In genomic region chr12:123971449-123971769, GRCh38 we compare ENCODE assay signal across 8 cellular contexts. TPM values are rescaled to one million over a fixed set of nuclear protein-coding genes. Genes with fewer than 3 reads are reported as not detected.
DNase-seq lines count a peak whose midpoint lies in the region; ATAC-seq and TF ChIP-seq lines count a peak whose summit lies in the region.

No MANE protein-coding gene starts in this region.

- no peaks in the 10 kb centered on the region for H3K9me3 Mint-ChIP-seq in T-helper 2 cell treated with Interferon-gamma antibody and Interleukin-4, amounts not matched to agents 5 μg/mL and 100 μg/mL, for 36 hours

- DNase-seq in T-helper 2 cell treated with Interferon-gamma antibody and Interleukin-4, amounts not matched to agents 5 μg/mL and 100 μg/mL, for 36 hours (ENCODE audit: low spot score): no peak
- no peak for DNase-seq in T-helper 2 cell
- DNase-seq in left lung: no peak
- DNase-seq in epidermal melanocyte (ENCODE audit: insufficient read length, low spot score): no peak
- DNase-seq in AG20443 (ENCODE audit: low spot score): no peak

- H3K9me3 ChIP-seq in left lung: no peaks in the 10 kb centered on the region

- H3K27ac ChIP-seq in adipose tissue (ENCODE audit: low read depth, low read length): peak overlapping the region; percentile 4
- peak overlapping the region; percentile 87 to 95 for H3K27ac ChIP-seq in left lung
- peak overlapping the region; percentile 81 for H3K27ac ChIP-seq in temporal lobe (ENCODE audit: low read depth, low read length)

- H3K27me3 Mint-ChIP-seq in T-helper 2 cell treated with Interferon-gamma antibody and Interleukin-4, amounts not matched to agents 5 μg/mL and 100 μg/mL, for 36 hours (ENCODE audit: low read depth): peaks cover 12% of the 10 kb centered on the region

- H3K4me3 ChIP-seq in left lung: peak overlapping the region; percentile 85 to 86

- H3K4me1 ChIP-seq in left lung: peaks cover 12 to 30% of the 10 kb centered on the region in 2 donors

- peak overlapping the region; percentile 84 for H3K27ac Mint-ChIP-seq in T-helper 2 cell treated with Interferon-gamma antibody and Interleukin-4, amounts not matched to agents 5 μg/mL and 100 μg/mL, for 36 hours

- H3K4me3 Mint-ChIP-seq in T-helper 2 cell treated with Interferon-gamma antibody and Interleukin-4, amounts not matched to agents 5 μg/mL and 100 μg/mL, for 36 hours: peak overlapping the region; percentile 95

- peaks cover 0 to 2% of the 10 kb centered on the region in 2 donors for H3K36me3 ChIP-seq in left lung

- ATAC-seq in left lung: no peak
- ATAC-seq in HG03045 (IDR thresholded peaks at IDR 0.05; ENCODE audit: unreplicated experiment): no peak

- no peak for TF ChIP-seq CTCF in left lung (IDR thresholded peaks at IDR 0.05)

- H3K36me3 Mint-ChIP-seq in T-helper 2 cell treated with Interferon-gamma antibody and Interleukin-4, amounts not matched to agents 5 μg/mL and 100 μg/mL, for 36 hours (ENCODE audit: low read depth): peaks cover 19% of the 10 kb centered on the region

- WGBS in adipose tissue, 3 donors: 11 to 33% (median 31%) methylated on average over 10 of the region's 10 CpGs

- H3K4me1 Mint-ChIP-seq in T-helper 2 cell treated with Interferon-gamma antibody and Interleukin-4, amounts not matched to agents 5 μg/mL and 100 μg/mL, for 36 hours (ENCODE audit: low read depth): peaks cover 17% of the 10 kb centered on the region

- intact Hi-C loops in left lung (cut with DNase I): no loop called here

- H3K27me3 ChIP-seq in left lung: peaks cover 0 to 17% of the 10 kb centered on the region in 2 donors

RNA-seq across cellular contexts. Expression of gene CCDC92, which starts 1.2 kb away (rescaled TPM):
- polyA plus RNA-seq in adipose tissue: 10 to 100 TPM; 13.2 to 77.8 (median 68.2) TPM
- total RNA-seq in left lung: 10 to 100 TPM; 40.2 to 54.0 TPM
- 19.7 TPM for total RNA-seq in temporal lobe

RNA-seq across cellular contexts. Expression of gene ZNF664, which starts 1.6 kb away (rescaled TPM):
- 100 to 1,000 TPM in 1 of 3 donors, 10 to 100 TPM in 2; 29.8 to 105 (median 76.4) TPM for polyA plus RNA-seq in adipose tissue
- total RNA-seq in left lung: 10 to 100 TPM; 85.8 to 98.8 TPM
- total RNA-seq in temporal lobe: 48.4 TPM

Comparison
In these comparisons a context has a peak if more than half of its experiments do, and no peak if none do; other contexts are left out.
1. H3K27ac ChIP-seq: peak in every context shown above with its lines; median percentile 91 in left lung; 81 in temporal lobe; 4 in adipose tissue.